Comparison of ENCODE assay signal across 2 cellular contexts in the genomic region with DNA sequence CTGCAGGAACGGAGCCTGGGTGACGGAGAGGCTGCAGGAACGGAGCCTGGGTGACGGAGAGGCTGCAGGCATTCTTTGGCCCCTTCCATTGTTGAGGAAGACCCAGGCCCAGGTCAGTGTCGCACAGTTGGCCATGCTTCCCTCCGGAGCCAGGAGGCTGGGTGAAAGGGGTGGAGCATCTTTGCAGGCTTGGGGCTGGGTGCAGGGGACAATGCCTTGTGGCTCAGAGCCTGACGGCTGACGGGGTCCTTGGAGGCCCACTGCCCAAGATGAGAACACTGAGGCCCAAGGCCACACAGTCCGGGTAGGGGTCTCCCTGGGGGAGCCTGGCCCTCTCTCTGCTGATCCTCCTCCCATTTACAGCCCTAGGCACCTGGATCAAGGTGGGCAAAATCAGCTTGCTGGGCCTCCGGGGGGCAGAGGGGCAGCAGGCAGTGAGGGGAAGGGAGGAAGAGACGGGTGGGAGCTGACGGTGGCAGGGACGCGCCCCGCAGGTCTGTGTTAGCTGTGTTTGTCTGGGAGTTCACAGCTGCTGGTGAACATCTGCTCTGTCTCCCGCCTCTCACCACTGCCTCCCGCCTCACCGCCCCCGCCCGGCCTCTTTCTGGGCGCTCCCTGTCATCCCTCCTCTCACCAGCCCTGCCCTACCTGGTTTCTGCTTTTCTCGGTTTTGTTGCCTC.
TF ChIP-seq lines count a peak whose summit lies in the region.

No MANE protein-coding gene starts in this region.

TF ChIP-seq in GM23338, 12 proteins besides CTCF, POLR2A, EP300 and RAD21:
- TF ChIP-seq NANOG (IDR thresholded peaks at IDR 0.05; ENCODE audit: borderline replicate concordance): no peak
- TF ChIP-seq CREB1 (CRISPR knock-in tag; IDR thresholded peaks at IDR 0.05; ENCODE audit: low read depth): no peak
- TF ChIP-seq EZH2phosphoT487 (IDR thresholded peaks at IDR 0.05; ENCODE audit: unreplicated experiment): no peak
- TF ChIP-seq EZH2 (IDR thresholded peaks at IDR 0.05; ENCODE audit: low read depth, unreplicated experiment): no peak
- TF ChIP-seq, protein P1, sequence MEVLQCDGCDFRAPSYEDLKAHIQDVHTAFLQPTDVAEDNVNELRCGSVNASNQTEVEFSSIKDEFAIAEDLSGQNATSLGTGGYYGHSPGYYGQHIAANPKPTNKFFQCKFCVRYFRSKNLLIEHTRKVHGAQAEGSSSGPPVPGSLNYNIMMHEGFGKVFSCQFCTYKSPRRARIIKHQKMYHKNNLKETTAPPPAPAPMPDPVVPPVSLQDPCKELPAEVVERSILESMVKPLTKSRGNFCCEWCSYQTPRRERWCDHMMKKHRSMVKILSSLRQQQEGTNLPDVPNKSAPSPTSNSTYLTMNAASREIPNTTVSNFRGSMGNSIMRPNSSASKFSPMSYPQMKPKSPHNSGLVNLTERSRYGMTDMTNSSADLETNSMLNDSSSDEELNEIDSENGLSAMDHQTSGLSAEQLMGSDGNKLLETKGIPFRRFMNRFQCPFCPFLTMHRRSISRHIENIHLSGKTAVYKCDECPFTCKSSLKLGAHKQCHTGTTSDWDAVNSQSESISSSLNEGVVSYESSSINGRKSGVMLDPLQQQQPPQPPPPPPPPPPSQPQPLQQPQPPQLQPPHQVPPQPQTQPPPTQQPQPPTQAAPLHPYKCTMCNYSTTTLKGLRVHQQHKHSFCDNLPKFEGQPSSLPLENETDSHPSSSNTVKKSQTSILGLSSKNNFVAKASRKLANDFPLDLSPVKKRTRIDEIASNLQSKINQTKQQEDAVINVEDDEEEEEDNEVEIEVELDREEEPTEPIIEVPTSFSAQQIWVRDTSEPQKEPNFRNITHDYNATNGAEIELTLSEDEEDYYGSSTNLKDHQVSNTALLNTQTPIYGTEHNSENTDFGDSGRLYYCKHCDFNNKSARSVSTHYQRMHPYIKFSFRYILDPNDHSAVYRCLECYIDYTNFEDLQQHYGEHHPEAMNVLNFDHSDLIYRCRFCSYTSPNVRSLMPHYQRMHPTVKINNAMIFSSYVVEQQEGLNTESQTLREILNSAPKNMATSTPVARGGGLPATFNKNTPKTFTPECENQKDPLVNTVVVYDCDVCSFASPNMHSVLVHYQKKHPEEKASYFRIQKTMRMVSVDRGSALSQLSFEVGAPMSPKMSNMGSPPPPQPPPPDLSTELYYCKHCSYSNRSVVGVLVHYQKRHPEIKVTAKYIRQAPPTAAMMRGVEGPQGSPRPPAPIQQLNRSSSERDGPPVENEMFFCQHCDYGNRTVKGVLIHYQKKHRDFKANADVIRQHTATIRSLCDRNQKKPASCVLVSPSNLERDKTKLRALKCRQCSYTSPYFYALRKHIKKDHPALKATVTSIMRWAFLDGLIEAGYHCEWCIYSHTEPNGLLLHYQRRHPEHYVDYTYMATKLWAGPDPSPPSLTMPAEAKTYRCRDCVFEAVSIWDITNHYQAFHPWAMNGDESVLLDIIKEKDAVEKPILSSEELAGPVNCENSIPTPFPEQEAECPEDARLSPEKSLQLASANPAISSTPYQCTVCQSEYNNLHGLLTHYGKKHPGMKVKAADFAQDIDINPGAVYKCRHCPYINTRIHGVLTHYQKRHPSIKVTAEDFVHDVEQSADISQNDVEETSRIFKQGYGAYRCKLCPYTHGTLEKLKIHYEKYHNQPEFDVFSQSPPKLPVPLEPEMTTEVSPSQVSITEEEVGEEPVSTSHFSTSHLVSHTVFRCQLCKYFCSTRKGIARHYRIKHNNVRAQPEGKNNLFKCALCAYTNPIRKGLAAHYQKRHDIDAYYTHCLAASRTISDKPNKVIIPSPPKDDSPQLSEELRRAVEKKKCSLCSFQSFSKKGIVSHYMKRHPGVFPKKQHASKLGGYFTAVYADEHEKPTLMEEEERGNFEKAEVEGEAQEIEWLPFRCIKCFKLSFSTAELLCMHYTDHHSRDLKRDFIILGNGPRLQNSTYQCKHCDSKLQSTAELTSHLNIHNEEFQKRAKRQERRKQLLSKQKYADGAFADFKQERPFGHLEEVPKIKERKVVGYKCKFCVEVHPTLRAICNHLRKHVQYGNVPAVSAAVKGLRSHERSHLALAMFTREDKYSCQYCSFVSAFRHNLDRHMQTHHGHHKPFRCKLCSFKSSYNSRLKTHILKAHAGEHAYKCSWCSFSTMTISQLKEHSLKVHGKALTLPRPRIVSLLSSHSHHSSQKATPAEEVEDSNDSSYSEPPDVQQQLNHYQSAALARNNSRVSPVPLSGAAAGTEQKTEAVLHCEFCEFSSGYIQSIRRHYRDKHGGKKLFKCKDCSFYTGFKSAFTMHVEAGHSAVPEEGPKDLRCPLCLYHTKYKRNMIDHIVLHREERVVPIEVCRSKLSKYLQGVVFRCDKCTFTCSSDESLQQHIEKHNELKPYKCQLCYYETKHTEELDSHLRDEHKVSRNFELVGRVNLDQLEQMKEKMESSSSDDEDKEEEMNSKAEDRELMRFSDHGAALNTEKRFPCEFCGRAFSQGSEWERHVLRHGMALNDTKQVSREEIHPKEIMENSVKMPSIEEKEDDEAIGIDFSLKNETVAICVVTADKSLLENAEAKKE (CRISPR knock-in tag; IDR thresholded peaks at IDR 0.05): no peak
- no peak for TF ChIP-seq STAT1 (IDR thresholded peaks at IDR 0.05; ENCODE audit: unreplicated experiment)
- TF ChIP-seq JUNB (IDR thresholded peaks at IDR 0.05; ENCODE audit: unreplicated experiment): no peak
- no peak for TF ChIP-seq ZNF331 (CRISPR knock-in tag; IDR thresholded peaks at IDR 0.05; ENCODE audit: low read depth)
- TF ChIP-seq, protein P2, sequence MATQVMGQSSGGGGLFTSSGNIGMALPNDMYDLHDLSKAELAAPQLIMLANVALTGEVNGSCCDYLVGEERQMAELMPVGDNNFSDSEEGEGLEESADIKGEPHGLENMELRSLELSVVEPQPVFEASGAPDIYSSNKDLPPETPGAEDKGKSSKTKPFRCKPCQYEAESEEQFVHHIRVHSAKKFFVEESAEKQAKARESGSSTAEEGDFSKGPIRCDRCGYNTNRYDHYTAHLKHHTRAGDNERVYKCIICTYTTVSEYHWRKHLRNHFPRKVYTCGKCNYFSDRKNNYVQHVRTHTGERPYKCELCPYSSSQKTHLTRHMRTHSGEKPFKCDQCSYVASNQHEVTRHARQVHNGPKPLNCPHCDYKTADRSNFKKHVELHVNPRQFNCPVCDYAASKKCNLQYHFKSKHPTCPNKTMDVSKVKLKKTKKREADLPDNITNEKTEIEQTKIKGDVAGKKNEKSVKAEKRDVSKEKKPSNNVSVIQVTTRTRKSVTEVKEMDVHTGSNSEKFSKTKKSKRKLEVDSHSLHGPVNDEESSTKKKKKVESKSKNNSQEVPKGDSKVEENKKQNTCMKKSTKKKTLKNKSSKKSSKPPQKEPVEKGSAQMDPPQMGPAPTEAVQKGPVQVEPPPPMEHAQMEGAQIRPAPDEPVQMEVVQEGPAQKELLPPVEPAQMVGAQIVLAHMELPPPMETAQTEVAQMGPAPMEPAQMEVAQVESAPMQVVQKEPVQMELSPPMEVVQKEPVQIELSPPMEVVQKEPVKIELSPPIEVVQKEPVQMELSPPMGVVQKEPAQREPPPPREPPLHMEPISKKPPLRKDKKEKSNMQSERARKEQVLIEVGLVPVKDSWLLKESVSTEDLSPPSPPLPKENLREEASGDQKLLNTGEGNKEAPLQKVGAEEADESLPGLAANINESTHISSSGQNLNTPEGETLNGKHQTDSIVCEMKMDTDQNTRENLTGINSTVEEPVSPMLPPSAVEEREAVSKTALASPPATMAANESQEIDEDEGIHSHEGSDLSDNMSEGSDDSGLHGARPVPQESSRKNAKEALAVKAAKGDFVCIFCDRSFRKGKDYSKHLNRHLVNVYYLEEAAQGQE (IDR thresholded peaks at IDR 0.05; ENCODE audit: unreplicated experiment): no peak

TF ChIP-seq in K562, 482 proteins besides CTCF, POLR2A, EP300 and RAD21:
- TF ChIP-seq EGR1 (conservative IDR thresholded peaks at IDR 0.05): peak; percentile 69
- TF ChIP-seq ZNF311 (CRISPR knock-in tag; IDR thresholded peaks at IDR 0.05): no peak
- TF ChIP-seq, protein P3, sequence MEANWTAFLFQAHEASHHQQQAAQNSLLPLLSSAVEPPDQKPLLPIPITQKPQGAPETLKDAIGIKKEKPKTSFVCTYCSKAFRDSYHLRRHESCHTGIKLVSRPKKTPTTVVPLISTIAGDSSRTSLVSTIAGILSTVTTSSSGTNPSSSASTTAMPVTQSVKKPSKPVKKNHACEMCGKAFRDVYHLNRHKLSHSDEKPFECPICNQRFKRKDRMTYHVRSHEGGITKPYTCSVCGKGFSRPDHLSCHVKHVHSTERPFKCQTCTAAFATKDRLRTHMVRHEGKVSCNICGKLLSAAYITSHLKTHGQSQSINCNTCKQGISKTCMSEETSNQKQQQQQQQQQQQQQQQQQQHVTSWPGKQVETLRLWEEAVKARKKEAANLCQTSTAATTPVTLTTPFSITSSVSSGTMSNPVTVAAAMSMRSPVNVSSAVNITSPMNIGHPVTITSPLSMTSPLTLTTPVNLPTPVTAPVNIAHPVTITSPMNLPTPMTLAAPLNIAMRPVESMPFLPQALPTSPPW (CRISPR knock-in tag; IDR thresholded peaks at IDR 0.05): peak; percentile 22; the same call in 1 of the 2 replicates
